1 cellular context compared by ENCODE assay signal in the genomic region with DNA sequence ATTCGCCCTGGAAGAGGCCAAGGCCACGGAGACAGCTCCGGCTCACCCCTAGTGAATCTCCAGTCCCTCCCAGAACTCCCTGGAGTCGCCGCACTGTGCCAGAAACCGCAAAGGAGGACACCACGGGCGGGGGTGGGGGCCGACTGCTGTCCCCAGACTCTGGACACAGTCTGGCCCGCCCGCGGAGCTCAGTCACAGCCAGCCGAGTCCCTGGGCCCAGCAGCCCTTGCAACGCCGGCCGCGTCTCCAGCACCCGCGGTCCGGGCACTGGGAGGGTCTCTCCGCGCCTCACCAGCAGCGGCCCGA.
TF ChIP-seq lines count a peak whose summit lies in the region.

No MANE protein-coding gene starts in this region.

TF ChIP-seq in endothelial cell of umbilical vein, 7 proteins besides CTCF, POLR2A, EP300 and RAD21:
- TF ChIP-seq FOS (IDR thresholded peaks at IDR 0.05; ENCODE audit: borderline replicate concordance, insufficient read depth, low read length) (no peak), GATA2 (IDR thresholded peaks at IDR 0.05; ENCODE audit: insufficient read depth, insufficient read length, low read depth, low read length) (no peak), POLR2AphosphoS5 (IDR thresholded peaks at IDR 0.05; ENCODE audit: insufficient read depth, low read depth, low read length) (no peak), MYC (IDR thresholded peaks at IDR 0.05; ENCODE audit: low read depth, low read length) (no peak), JUN (IDR thresholded peaks at IDR 0.05; ENCODE audit: borderline replicate concordance, insufficient read depth, insufficient read length, low read depth) (no peak), EZH2 (IDR thresholded peaks at IDR 0.05; ENCODE audit: borderline replicate concordance, low read depth, low read length, severe bottlenecking) (no peak)
- TF ChIP-seq, protein P1, sequence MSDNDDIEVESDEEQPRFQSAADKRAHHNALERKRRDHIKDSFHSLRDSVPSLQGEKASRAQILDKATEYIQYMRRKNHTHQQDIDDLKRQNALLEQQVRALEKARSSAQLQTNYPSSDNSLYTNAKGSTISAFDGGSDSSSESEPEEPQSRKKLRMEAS (IDR thresholded peaks at IDR 0.05; ENCODE audit: insufficient read depth, insufficient read length), result no peak
